In the genomic region with DNA sequence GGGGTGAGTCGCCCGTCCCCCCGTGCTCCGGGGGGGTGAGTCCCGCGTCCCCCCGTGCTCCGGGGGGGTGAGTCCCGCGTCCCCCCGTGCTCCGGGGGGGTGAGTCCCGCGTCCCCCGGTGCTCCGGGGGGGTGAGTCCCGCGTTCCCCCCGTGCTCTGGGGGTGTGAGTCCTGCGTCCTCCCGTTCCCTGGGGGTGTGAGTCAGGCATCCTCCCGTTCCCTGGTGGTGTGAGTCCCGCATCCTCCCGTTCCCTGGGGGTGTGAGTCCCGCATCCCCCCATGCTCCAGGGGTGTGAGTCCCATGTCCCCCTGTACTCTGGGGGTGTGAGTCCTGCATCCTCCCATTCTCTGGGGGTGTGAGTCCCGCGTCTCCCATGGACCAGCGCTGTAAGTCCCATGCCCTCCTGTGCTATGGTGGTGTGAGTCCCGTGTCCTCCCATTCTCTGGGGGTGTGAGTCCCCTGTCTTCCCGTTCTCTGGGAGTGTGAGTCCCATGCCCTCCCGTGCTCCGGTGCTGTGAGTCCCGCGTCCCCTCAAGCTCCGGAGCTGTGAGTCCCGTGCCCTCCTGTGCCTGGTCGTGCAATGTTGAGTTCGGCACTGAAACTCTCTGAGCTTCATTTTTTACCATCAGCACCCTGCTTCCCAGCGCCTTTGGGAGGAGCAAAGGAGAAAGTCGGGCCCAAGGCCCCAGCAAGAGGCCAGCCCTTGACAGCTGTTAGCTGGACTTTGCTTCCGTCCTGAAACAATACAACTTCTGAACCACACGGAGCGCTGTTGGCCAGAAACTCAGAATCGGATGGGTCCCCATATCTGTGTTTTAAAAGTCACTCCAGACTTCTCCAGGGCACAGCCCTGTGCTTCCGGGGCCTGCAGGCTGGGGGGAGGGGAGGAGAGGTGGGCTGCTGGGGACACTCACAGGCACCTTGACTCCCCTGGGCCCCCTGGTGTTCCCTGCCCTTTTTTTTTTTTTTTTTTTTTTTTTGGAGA, we compare ENCODE assay signal across 8 cellular contexts. TPM values are rescaled to one million over a fixed set of nuclear protein-coding genes. Genes with fewer than 3 reads are reported as not detected.
DNase-seq lines count a peak whose midpoint lies in the region; ATAC-seq, FAIRE-seq and TF ChIP-seq lines count a peak whose summit lies in the region.

No MANE protein-coding gene starts in this region.

- BruUV-seq in HepG2 (replicated peaks; lab: Mats Ljungman, UMichigan) = no TSS peak

- no peak for TF ChIP-seq RAD21 in HepG2 (CRISPR knock-in tag; IDR thresholded peaks at IDR 0.05)

- DNase-seq in AG09319 (ENCODE audit: extremely low read depth, low read depth) (no peak), GM20000 (ENCODE audit: low spot score) (peak; percentile 60), NCI-H748 treated with DMSO at 0.1 percent for 48 hours (lab: John Stamatoyannopoulos, UW) (peak; percentile 61), bronchial epithelial cell (ENCODE audit: low read depth) (peak; percentile 15), HepG2 (ENCODE audit: low spot score) (peak; percentile 82)
- DNase-seq in activated naive CD4-positive, alpha-beta T cell treated with anti-CD3 and anti-CD28 coated beads for 36 hours = no peak

- no peaks in the 10 kb centered on the region for H3K36me3 Mint-ChIP-seq in activated naive CD4-positive, alpha-beta T cell treated with anti-CD3 and anti-CD28 coated beads for 36 hours (ENCODE audit: low read depth)

- POLR2A ChIA-PET in HepG2 (lab: Yijun Ruan, JAX) = interaction anchor here (0.8 to 1.3 kb wide), 4 partner anchors 12 to 622 kb away, joined by 3 to 10 read pairs (median 8); a partner anchor contains a TSS

- peaks cover 2% of the 10 kb centered on the region; the same call in 1 of the 2 replicates for H4K20me1 ChIP-seq in HepG2 (ENCODE audit: insufficient read depth, low read length)

- H3K4me3 Mint-ChIP-seq in activated naive CD4-positive, alpha-beta T cell treated with anti-CD3 and anti-CD28 coated beads for 36 hours = no peak overlapping the region

- no peaks in the 10 kb centered on the region for H3K36me3 ChIP-seq in bronchial epithelial cell (ENCODE audit: control insufficient read depth, insufficient read depth, low read length)
- no peaks in the 10 kb centered on the region for H3K36me3 ChIP-seq in HepG2 (replicated peaks in 1 of 2; ENCODE audit: control insufficient read depth in 1 of 2, insufficient read depth in 2 of 2, low read length in 2 of 2)

- H3K27ac Mint-ChIP-seq in activated naive CD4-positive, alpha-beta T cell treated with anti-CD3 and anti-CD28 coated beads for 36 hours = no peak overlapping the region

- intact Hi-C loops in HepG2 (cut with micrococcal nuclease; ENCODE audit: unreplicated experiment) = no loop called here
- intact Hi-C loops in activated naive CD4-positive, alpha-beta T cell treated with anti-CD3 and anti-CD28 coated beads for 36 hours (cut with micrococcal nuclease) = no loop called here

- peak overlapping the region; percentile 63 for H3K4me2 ChIP-seq in HepG2 (ENCODE audit: low read depth, low read length)

- H3K9me3 ChIP-seq in HepG2 (ENCODE audit: low read length) = no peaks in the 10 kb centered on the region

- no peaks in the 10 kb centered on the region for H3K79me2 ChIP-seq in HepG2 (ENCODE audit: insufficient read depth, low read length)

- peak; percentile 38 for TF ChIP-seq CTCF in AG09319 (IDR thresholded peaks at IDR 0.05; ENCODE audit: low read depth, low read length)
- TF ChIP-seq CTCF in GM20000 (IDR thresholded peaks at IDR 0.05; ENCODE audit: extremely low read depth, missing control alignments) = peak; percentile 34
- peak; percentile 53 for TF ChIP-seq CTCF in bronchial epithelial cell (IDR thresholded peaks at IDR 0.05; ENCODE audit: insufficient read depth, low read length, severe bottlenecking)
- peak; percentile 84 for TF ChIP-seq CTCF in HepG2 (CRISPR knock-in tag; IDR thresholded peaks at IDR 0.05)

- peaks cover 2% of the 10 kb centered on the region for H3K27me3 Mint-ChIP-seq in activated naive CD4-positive, alpha-beta T cell treated with anti-CD3 and anti-CD28 coated beads for 36 hours (ENCODE audit: low read depth)

- H3K27me3 ChIP-seq in bronchial epithelial cell (ENCODE audit: control insufficient read depth, insufficient read depth, low read length) (peaks cover 3% of the 10 kb centered on the region), HepG2 (ENCODE audit: control insufficient read depth in 1 of 2, insufficient read depth in 2 of 2, low read length in 2 of 2) (peaks cover 17 to 51% of the 10 kb centered on the region in 2 experiments; a peak in 4 of 5 replicates)

- H3K27ac ChIP-seq in HepG2 (ENCODE audit: extremely low read length, insufficient read depth, low read length) = no peak overlapping the region

- peaks cover 3% of the 10 kb centered on the region for H3K4me1 Mint-ChIP-seq in activated naive CD4-positive, alpha-beta T cell treated with anti-CD3 and anti-CD28 coated beads for 36 hours (ENCODE audit: low read depth)

- no peak overlapping the region for H3K4me3 ChIP-seq in bronchial epithelial cell (ENCODE audit: low read depth, low read length)
- H3K4me3 ChIP-seq in HepG2 (replicated peaks in 1 of 3; ENCODE audit: insufficient read depth in 1 of 3, low read depth in 2 of 3, low read length in 3 of 3) = peak overlapping the region in 1 of 3 experiments; percentile 43; a peak in 2 of 6 replicates

- WGBS in HepG2 (ENCODE audit: low lambda C conversion rate) = 12% methylated on average over 23 of the region's 45 CpGs

- in situ Hi-C loops in HepG2 (cut with HindIII; ENCODE audit: extremely low pct_ligation_motif_present, low pct_unique_long_range_greater_than_20kb) = no loop called here

- FAIRE-seq in bronchial epithelial cell (lab: Jason Lieb, UNC) (no peak), HepG2 (lab: Jason Lieb, UNC) (peak; percentile 98)

- H3K9me3 Mint-ChIP-seq in activated naive CD4-positive, alpha-beta T cell treated with anti-CD3 and anti-CD28 coated beads for 36 hours = peaks cover 7% of the 10 kb centered on the region

- ATAC-seq in HepG2 (peak; percentile 83), HG03039 (IDR thresholded peaks at IDR 0.05; ENCODE audit: unreplicated experiment) (no peak), GM21526 (IDR thresholded peaks at IDR 0.05; ENCODE audit: low FRiP score, unreplicated experiment) (no peak)

- H2AFZ ChIP-seq in HepG2 (ENCODE audit: low read length) = no peak overlapping the region

- TF ChIP-seq POLR2A in HepG2 (IDR thresholded peaks at IDR 0.05; ENCODE audit: insufficient read depth in 1 of 2, low read depth in 2 of 2, low read length in 2 of 2) = no peak

- CTCF ChIA-PET in HepG2 (lab: Yijun Ruan, JAX; ENCODE audit: low intra/inter-chr PET ratio, low total read pairs) = no interaction called here
- CTCF ChIA-PET in activated naive CD4-positive, alpha-beta T cell treated with anti-CD3 and anti-CD28 coated beads for 36 hours (lab: Charles Lee) = interaction anchor here (0.6 to 1.0 kb wide), 3 partner anchors 114 to 270 kb away, joined by 4 to 5 read pairs (median 4); no protein-coding TSS in a partner anchor

- H3K4me1 ChIP-seq in HepG2 (ENCODE audit: insufficient read depth, low read length) = peaks cover 22% of the 10 kb centered on the region

- H3K9ac ChIP-seq in HepG2 (ENCODE audit: insufficient read depth, low read depth, low read length) = no peak overlapping the region

- TF ChIP-seq EP300 in HepG2 (IDR thresholded peaks at IDR 0.05; ENCODE audit: low read depth in 2 of 2, low read length in 2 of 2) (peak in 1 of 2 experiments; percentile 24; a peak in 1 of 4 replicates), HepG2 (CRISPR knock-in tag; IDR thresholded peaks at IDR 0.05; ENCODE audit: borderline replicate concordance) (no peak)

TF ChIP-seq in HepG2, 621 proteins besides CTCF, POLR2A, EP300 and RAD21 (continues in another document):
- TF ChIP-seq, protein P1, sequence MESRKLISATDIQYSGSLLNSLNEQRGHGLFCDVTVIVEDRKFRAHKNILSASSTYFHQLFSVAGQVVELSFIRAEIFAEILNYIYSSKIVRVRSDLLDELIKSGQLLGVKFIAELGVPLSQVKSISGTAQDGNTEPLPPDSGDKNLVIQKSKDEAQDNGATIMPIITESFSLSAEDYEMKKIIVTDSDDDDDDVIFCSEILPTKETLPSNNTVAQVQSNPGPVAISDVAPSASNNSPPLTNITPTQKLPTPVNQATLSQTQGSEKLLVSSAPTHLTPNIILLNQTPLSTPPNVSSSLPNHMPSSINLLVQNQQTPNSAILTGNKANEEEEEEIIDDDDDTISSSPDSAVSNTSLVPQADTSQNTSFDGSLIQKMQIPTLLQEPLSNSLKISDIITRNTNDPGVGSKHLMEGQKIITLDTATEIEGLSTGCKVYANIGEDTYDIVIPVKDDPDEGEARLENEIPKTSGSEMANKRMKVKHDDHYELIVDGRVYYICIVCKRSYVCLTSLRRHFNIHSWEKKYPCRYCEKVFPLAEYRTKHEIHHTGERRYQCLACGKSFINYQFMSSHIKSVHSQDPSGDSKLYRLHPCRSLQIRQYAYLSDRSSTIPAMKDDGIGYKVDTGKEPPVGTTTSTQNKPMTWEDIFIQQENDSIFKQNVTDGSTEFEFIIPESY (CRISPR knock-in tag; IDR thresholded peaks at IDR 0.05) = peak; percentile 49

RNA-seq across cellular contexts. Expression of a gene that starts 11.5 kb away (rescaled TPM):
- total RNA-seq in bronchial epithelial cell = 10.5 and 11.1 TPM in 2 replicates
- 19.7 and 27.4 TPM in 2 replicates for total RNA-seq in HepG2 (2016; rRNA removed; fragmentation: Illumina TruSeq; extraction: Trizol)
- 19.4 and 24.7 TPM in 2 replicates for total RNA-seq in HepG2 (2016; cell fraction: cytosol; rRNA removed; fragmentation: Illumina TruSeq; extraction: Trizol; ENCODE audit: low read depth)
- 14.3 and 27.1 TPM in 2 replicates for total RNA-seq in HepG2 (2016; cell fraction: insoluble cytoplasmic fraction; rRNA removed; fragmentation: Illumina TruSeq; extraction: Trizol)
- total RNA-seq in HepG2 (2016; cell fraction: membrane; rRNA removed; fragmentation: Illumina TruSeq; extraction: Trizol) = 13.2 and 13.7 TPM in 2 replicates
- 23.0 and 25.0 TPM in 2 replicates for total RNA-seq in HepG2 (2016; cell fraction: nucleus; rRNA removed; fragmentation: Illumina TruSeq; extraction: Trizol)
- 11.2 and 12.7 TPM in 2 replicates for polyA plus RNA-seq in HepG2 (2011; rRNA removed)
- 5.1 and 6.6 TPM in 2 replicates for polyA plus RNA-seq in HepG2 (2011; cell fraction: cytosol; rRNA removed)
- 52.8 and 62.1 TPM in 2 replicates for polyA plus RNA-seq in HepG2 (2011; cell fraction: nucleus; rRNA removed)
- polyA plus RNA-seq in HepG2 (2012) = 25.6 and 26.4 TPM in 2 replicates
- 2.5 and 2.8 TPM in 2 replicates for polyA plus RNA-seq in HepG2 (2016; cell fraction: cytosol; fragmentation: Illumina TruSeq; extraction: Trizol; ENCODE audit: low read depth)
- 25.5 and 39.1 TPM in 2 replicates for polyA plus RNA-seq in HepG2 (2016; cell fraction: insoluble cytoplasmic fraction; fragmentation: Illumina TruSeq; extraction: Trizol; ENCODE audit: low read depth)
- 6.0 and 7.1 TPM in 2 replicates for polyA plus RNA-seq in HepG2 (2016; cell fraction: membrane; fragmentation: Illumina TruSeq; extraction: Trizol; ENCODE audit: low read depth)
- 81.5 and 103 TPM in 2 replicates for polyA plus RNA-seq in HepG2 (2016; cell fraction: nucleus; fragmentation: Illumina TruSeq; extraction: Trizol; ENCODE audit: insufficient read depth, low read depth)
- polyA minus RNA-seq in HepG2 (2011; rRNA and poly(A)+ RNA removed; ENCODE audit: low replicate concordance) = 8.7 and 11.6 TPM in 2 replicates
- polyA minus RNA-seq in HepG2 (2011; cell fraction: cytosol; rRNA and poly(A)+ RNA removed) = 9.7 and 11.0 TPM in 2 replicates
- 21.3 and 25.5 TPM in 2 replicates for polyA minus RNA-seq in HepG2 (2011; cell fraction: nucleus; rRNA and poly(A)+ RNA removed)
- 10 to 100 TPM; 55.8 to 58.5 TPM for total RNA-seq in activated naive CD4-positive, alpha-beta T cell treated with anti-CD3 and anti-CD28 coated beads for 36 hours

Comparison
In these comparisons a context has a peak if more than half of its experiments do, and no peak if none do; other contexts are left out.
1. DNase-seq: peak in GM20000 (single experiment), NCI-H748 treated with DMSO at 0.1 percent for 48 hours (single experiment), bronchial epithelial cell (single experiment) and HepG2 (single experiment); none in AG09319 (single experiment) and activated naive CD4-positive, alpha-beta T cell treated with anti-CD3 and anti-CD28 coated beads for 36 hours (single experiment).
2. CTCF ChIP-seq: peak in every context shown above with its lines; median percentile 84 in HepG2; 53 in bronchial epithelial cell; 38 in AG09319; 34 in GM20000.